Comparison of ENCODE assay signal across 1 cellular context in genomic region chr5:181267922-181268321, GRCh38.
TF ChIP-seq lines count a peak whose summit lies in the region.

No MANE protein-coding gene starts in this region.

TF ChIP-seq in K562, 482 proteins besides CTCF, POLR2A, EP300 and RAD21:
- peak; percentile 14; the same call in 1 of the 2 replicates for TF ChIP-seq PKNOX1 (IDR thresholded peaks at IDR 0.05)
- TF ChIP-seq CREB3 (tag; conservative IDR thresholded peaks at IDR 0.05; ENCODE audit: low read depth): 0 out of 2 replicates have a peak, but pooled peaks have one; percentile 5
- peak; percentile 56 for TF ChIP-seq MEIS2 (IDR thresholded peaks at IDR 0.05; ENCODE audit: partially characterized antibody)
- peak; percentile 32; the same call in 1 of the 2 replicates for TF ChIP-seq ZBTB33 (CRISPR knock-in tag; IDR thresholded peaks at IDR 0.05)
- 0 out of 2 replicates have a peak, but pooled peaks have one; percentile 26 for TF ChIP-seq EGR1 (conservative IDR thresholded peaks at IDR 0.05)
